8 cellular contexts compared by ENCODE assay signal in the genomic region with DNA sequence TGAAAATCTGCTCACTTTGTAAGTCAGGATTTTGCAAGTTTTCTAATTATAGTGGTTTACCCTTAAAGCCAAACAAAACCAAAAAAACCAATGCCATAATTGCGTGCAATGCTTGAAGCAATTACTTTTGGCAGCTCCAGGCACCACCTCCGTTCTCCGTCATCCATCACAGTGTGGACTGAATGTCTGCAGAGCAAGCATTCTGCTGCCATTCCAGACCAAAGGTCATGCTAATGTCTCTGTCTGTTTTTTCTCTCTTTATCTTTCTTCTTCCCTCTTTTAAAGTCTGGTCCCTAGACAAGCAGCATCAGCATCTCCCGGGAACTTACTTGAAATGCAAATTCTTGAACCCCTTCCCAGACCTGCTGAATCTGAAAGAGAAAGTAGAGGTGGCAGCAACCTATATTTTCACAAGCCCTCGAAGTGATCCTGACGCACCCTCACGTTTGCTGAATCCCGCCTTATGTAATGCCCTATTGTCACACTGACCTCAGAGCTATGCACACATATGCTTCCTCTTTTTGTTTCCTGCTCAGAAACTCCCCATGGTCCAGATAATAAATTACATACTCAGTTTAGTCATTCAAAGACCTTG.
A peak's percentile ranks its signal among the peaks of the same experiment; 100 is the strongest.
DNase-seq lines count a peak whose midpoint lies in the region; ATAC-seq and TF ChIP-seq lines count a peak whose summit lies in the region.

No MANE protein-coding gene starts in this region.

- H3K4me1 Mint-ChIP-seq in HFFc6 (ENCODE audit: low read depth) = no peaks in the 10 kb centered on the region

- H3K27me3 Mint-ChIP-seq in HFFc6 (ENCODE audit: insufficient read depth) = peaks cover 21% of the 10 kb centered on the region; the same call in 1 of the 2 replicates

- no peaks in the 10 kb centered on the region for H3K27me3 ChIP-seq in Peyer's patch
- H3K27me3 ChIP-seq in lung (ENCODE audit: control insufficient read depth, insufficient read depth) = no peaks in the 10 kb centered on the region

- no peak for TF ChIP-seq POLR2A in Peyer's patch (IDR thresholded peaks at IDR 0.05)

- WGBS in lung, 2 donors = 15 to 38% methylated on average over 8 of the region's 8 CpGs

- H3K4me1 ChIP-seq in Peyer's patch (peaks cover 0 to 9% (median 3%) of the 10 kb centered on the region in 4 donors), lung (ENCODE audit: control insufficient read depth in 2 of 2, insufficient read depth in 2 of 2, low read length in 2 of 2) (peaks cover 0 to 1% of the 10 kb centered on the region in 2 donors)

- H3K9me3 ChIP-seq in Peyer's patch (no peaks in the 10 kb centered on the region), lung (ENCODE audit: control insufficient read depth in 2 of 2, insufficient read depth in 1 of 2, low read length in 1 of 2) (peaks cover 0 to 2% of the 10 kb centered on the region in 2 donors)

- TF ChIP-seq CTCF in Peyer's patch (IDR thresholded peaks at IDR 0.05) = no peak
- no peak for TF ChIP-seq CTCF in lung (IDR thresholded peaks at IDR 0.05; ENCODE audit: control extremely low read depth, extremely low read depth)
- TF ChIP-seq CTCF in HFFc6 (IDR thresholded peaks at IDR 0.05) = no peak

- DNase-seq in Peyer's patch (peak in 2 of 3 donors; percentile 38 to 62), lung (ENCODE audit: low spot score) (peak; percentile 35), NCI-H774 (lab: John Stamatoyannopoulos, UW) (no peak), NCI-H146 treated with DMSO at 0.1 percent for 48 hours (lab: John Stamatoyannopoulos, UW; ENCODE audit: unreplicated experiment) (no peak), HFFc6 (no peak)
- no peak for DNase-seq in activated CD8-positive, alpha-beta memory T cell treated with anti-CD3 and anti-CD28 coated beads for 24 hours

- no peak overlapping the region for H3K4me3 ChIP-seq in Peyer's patch
- H3K4me3 ChIP-seq in lung = no peak overlapping the region

- H3K4me3 Mint-ChIP-seq in HFFc6 = no peak overlapping the region

- H3K27ac ChIP-seq in Peyer's patch (peak overlapping the region in 2 of 4 donors; percentile 11 to 55), lung (ENCODE audit: low read depth in 1 of 2, low read length in 1 of 2) (peak overlapping the region in 1 of 2 donors; percentile 24)

- ATAC-seq in GM18511 (IDR thresholded peaks at IDR 0.05; ENCODE audit: unreplicated experiment) (peak; percentile 63), HG02870 (IDR thresholded peaks at IDR 0.05; ENCODE audit: unreplicated experiment) (peak; percentile 46), lung (ENCODE audit: insufficient read depth, low FRiP score) (no peak)

- H3K27ac Mint-ChIP-seq in HFFc6 = no peak overlapping the region

- H3K9me3 Mint-ChIP-seq in HFFc6 = no peaks in the 10 kb centered on the region

- H3K36me3 Mint-ChIP-seq in HFFc6 (ENCODE audit: low read depth) = no peaks in the 10 kb centered on the region

- H3K36me3 ChIP-seq in Peyer's patch (no peaks in the 10 kb centered on the region), lung (ENCODE audit: control insufficient read depth in 2 of 2, insufficient read depth in 2 of 2, low read length in 2 of 2) (no peaks in the 10 kb centered on the region)

Comparison
In these comparisons a context has a peak if more than half of its experiments do, and no peak if none do; other contexts are left out.
1. DNase-seq: peak in Peyer's patch (2 of 3) and lung (single experiment); none in NCI-H774 (single experiment), NCI-H146 treated with DMSO at 0.1 percent for 48 hours (single experiment), activated CD8-positive, alpha-beta memory T cell treated with anti-CD3 and anti-CD28 coated beads for 24 hours (single experiment) and HFFc6 (single experiment).